28 cellular contexts compared by ENCODE assay signal in the genomic region with DNA sequence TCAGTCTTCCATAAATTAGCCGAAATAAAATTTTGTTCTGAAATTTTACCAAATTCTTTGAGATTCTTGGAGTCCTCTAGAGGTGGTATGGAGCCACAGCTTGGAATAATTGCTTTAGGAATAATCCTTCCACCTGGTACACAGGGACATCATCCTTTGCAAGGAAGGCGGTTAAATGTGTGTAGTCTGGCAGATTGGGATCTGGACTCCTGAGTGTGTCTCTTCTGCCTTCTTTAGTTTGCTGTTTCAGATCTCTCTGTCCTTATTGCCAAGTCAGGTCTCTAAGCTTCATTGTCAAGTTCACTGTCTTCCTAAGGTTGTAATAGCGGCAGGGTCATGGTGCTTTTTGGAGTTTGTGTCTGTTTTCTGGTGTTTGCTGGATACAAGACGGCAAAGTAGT.
DNase-seq lines count a peak whose midpoint lies in the region; ATAC-seq, FAIRE-seq and TF ChIP-seq lines count a peak whose summit lies in the region.
"Had no signal": no experiment of that assay in that cellular context is flagged by ENCODE, and none has a peak within 500 bp of the region (broad histone marks: within the 10 kb centered on the region; RNA-seq: fewer than 3 reads in every experiment).

No MANE protein-coding gene starts in this region.

- no peak overlapping the region for H3K9ac ChIP-seq in BLaER1 treated with 17β-estradiol and CSF1 and Interleukin-3, amounts not matched to agents 10 nM and 100 nM
- no peak overlapping the region for H3K9ac ChIP-seq in IMR-90 (ENCODE audit: low read depth, low read length)
- H3K9ac ChIP-seq in trophoblast cell (ENCODE audit: low read length) = no peak overlapping the region

- BruUV-seq in IMR-90 (replicated peaks; lab: Mats Ljungman, UMichigan) = no TSS peak

- TF ChIP-seq RAD21 in IMR-90 (IDR thresholded peaks at IDR 0.05; ENCODE audit: low read length) = no peak

- intact Hi-C loops in IMR-90 (cut with micrococcal nuclease) (no loop called here), posterior vena cava (cut with DNase I) (loop anchor here in 1 of 2 donors (5.0 kb wide), 1 partner anchor 109 kb away; no protein-coding TSS in a partner anchor)

- peaks cover 0 to 16% (median 0%) of the 10 kb centered on the region in 11 experiments; a peak in 4 of 22 replicates for H3K36me3 ChIP-seq in BLaER1 treated with 17β-estradiol and CSF1 and Interleukin-3, amounts not matched to agents 10 nM and 100 nM
- H3K36me3 ChIP-seq in IMR-90 (ENCODE audit: control insufficient read depth, insufficient read depth, low read length) (no peaks in the 10 kb centered on the region), bronchial epithelial cell (ENCODE audit: control insufficient read depth, insufficient read depth, low read length) (no peaks in the 10 kb centered on the region), trophoblast cell (ENCODE audit: control insufficient read depth in 1 of 2, insufficient read depth in 2 of 2, low read length in 2 of 2) (peaks cover 0 to 2% of the 10 kb centered on the region in 2 experiments), upper lobe of left lung (no peaks in the 10 kb centered on the region)
- H3K36me3 ChIP-seq: heart right ventricle, transverse colon had no signal

- no peak overlapping the region for H4K12ac ChIP-seq in trophoblast cell (ENCODE audit: low read depth, low read length)

- H3K23ac ChIP-seq in IMR-90 (ENCODE audit: low read depth, low read length) = peak overlapping the region; percentile 71; the same call in 1 of the 2 replicates
- peak overlapping the region; percentile 33 for H3K23ac ChIP-seq in trophoblast cell (ENCODE audit: low read length)

- no peak overlapping the region for H3K27ac ChIP-seq in BLaER1 treated with 17β-estradiol and CSF1 and Interleukin-3, amounts not matched to agents 10 nM and 100 nM
- H3K27ac ChIP-seq in IMR-90 (ENCODE audit: insufficient read depth, low read length) (no peak overlapping the region), trophoblast cell (ENCODE audit: low read depth, low read length) (no peak overlapping the region), upper lobe of left lung (no peak overlapping the region)
- H3K27ac ChIP-seq: epithelial cell of prostate, HL-60, RWPE1, transverse colon had no signal

- no peaks in the 10 kb centered on the region for H3K79me2 ChIP-seq in trophoblast cell (ENCODE audit: control insufficient read depth, insufficient read depth, low read length, poor library complexity)

- DNase-seq in IMR-90 (no peak), bronchial epithelial cell (ENCODE audit: low read depth) (no peak), trophoblast cell (no peak), posterior vena cava (ENCODE audit: low spot score) (no peak), upper lobe of left lung (no peak)
- no peak for DNase-seq in stimulated activated naive CD4-positive, alpha-beta T cell (lab: John Stamatoyannopoulos, UW)
- DNase-seq: activated CD4-positive, alpha-beta T cell treated with anti-CD3 and anti-CD28 coated beads for 4 hours; activated naive CD4-positive, alpha-beta T cell treated with anti-CD3 and anti-CD28 coated beads for 36 hours; activated T-cell treated with anti-CD3 and anti-CD28 coated beads, Interleukin-2, amount 50 U/mL, for 48 hours; anterior cingulate cortex; CD4-positive, alpha-beta memory T cell; central memory CD4-positive, alpha-beta T cell; DMS53; GDM1; heart right ventricle; naive thymus-derived CD8-positive, alpha-beta T cell; NCI-H1048; NCI-H1694 treated with DMSO at 0.1 percent for 48 hours; NCI-H748 treated with DMSO at 0.1 percent for 48 hours; stimulated activated CD4-positive, alpha-beta T cell treated with anti-CD3 and anti-CD28 coated beads, Interleukin-4, amount 100 ng/mL, for 1 hour; stimulated activated naive CD8-positive, alpha-beta T cell treated with anti-CD3 and anti-CD28 coated beads, Interleukin-15, Interleukin-2, amounts not matched to agents 100 U/mL and 50 U/mL, for 24 hours; T-helper 17 cell; transverse colon had no signal

- peaks cover 0 to 10% (median 0%) of the 10 kb centered on the region in 11 experiments; a peak in 1 of 22 replicates for H3K9me3 ChIP-seq in BLaER1 treated with 17β-estradiol and CSF1 and Interleukin-3, amounts not matched to agents 10 nM and 100 nM (replicated peaks in 1 of 11)
- H3K9me3 ChIP-seq in IMR-90 (ENCODE audit: control insufficient read depth, insufficient read depth, low read length) (no peaks in the 10 kb centered on the region), trophoblast cell (ENCODE audit: insufficient read depth, low read depth, low read length) (no peaks in the 10 kb centered on the region), upper lobe of left lung (no peaks in the 10 kb centered on the region)
- H3K9me3 ChIP-seq: heart right ventricle, transverse colon had no signal

- in situ Hi-C loops in IMR-90 (cut with MboI; ENCODE audit: low sequenced_read_pairs) = no loop called here

- no peak overlapping the region for H2BK5ac ChIP-seq in IMR-90 (ENCODE audit: low read depth, low read length, poor library complexity, severe bottlenecking)
- no peak overlapping the region for H2BK5ac ChIP-seq in trophoblast cell (ENCODE audit: low read depth, low read length, poor library complexity)

- peak overlapping the region; percentile 47 for H3K14ac ChIP-seq in IMR-90 (replicated peaks; ENCODE audit: low read depth, low read length)
- H3K14ac ChIP-seq in trophoblast cell (ENCODE audit: low read length) = no peak overlapping the region

- H3K56ac ChIP-seq in IMR-90 (ENCODE audit: extremely low read depth, insufficient read depth, low read length) = no peak overlapping the region

- H2AK5ac ChIP-seq in IMR-90 (ENCODE audit: low read depth, low read length) = no peak overlapping the region
- H2AK5ac ChIP-seq in trophoblast cell (ENCODE audit: low read length) = no peak overlapping the region

- H2BK120ac ChIP-seq in IMR-90 (ENCODE audit: low read depth, low read length) (no peak overlapping the region), trophoblast cell (ENCODE audit: insufficient read depth, low read length, poor library complexity) (no peak overlapping the region)

- CTCF ChIA-PET in IMR-90 (lab: Yijun Ruan, JAX) = interaction anchor here (0.9 kb wide), 1 partner anchor 126 kb away, joined by 3 read pairs; no protein-coding TSS in a partner anchor

- ATAC-seq in IMR-90 (ENCODE audit: low read depth) (no peak), HG02852 (IDR thresholded peaks at IDR 0.05; ENCODE audit: unreplicated experiment) (no peak), upper lobe of left lung (ENCODE audit: low FRiP score in 2 of 2) (no peak)
- ATAC-seq: naive thymus-derived CD8-positive, alpha-beta T cell; stimulated activated naive CD8-positive, alpha-beta T cell treated with anti-CD3 and anti-CD28 coated beads, Interleukin-15, Interleukin-2, amounts not matched to agents 100 U/mL and 50 U/mL, for 24 hours; T-helper 17 cell had no signal

- no peak overlapping the region for H4K8ac ChIP-seq in IMR-90 (ENCODE audit: low read depth in 2 of 2, low read length in 2 of 2)
- H4K8ac ChIP-seq in trophoblast cell (ENCODE audit: low read depth, low read length) = no peak overlapping the region

- H4K20me1 ChIP-seq in BLaER1 treated with 17β-estradiol and CSF1 and Interleukin-3, amounts not matched to agents 10 nM and 100 nM = peaks cover 0 to 95% (median 0%) of the 10 kb centered on the region in 11 experiments; a peak in 9 of 22 replicates
- H4K20me1 ChIP-seq in IMR-90 (ENCODE audit: insufficient read depth, low read length) = peaks cover 12% of the 10 kb centered on the region; the same call in 1 of the 2 replicates

- POLR2A ChIA-PET in IMR-90 (lab: Charles Lee; ENCODE audit: unreplicated experiment) = no interaction called here

- H2AK9ac ChIP-seq in IMR-90 (replicated peaks; ENCODE audit: low read depth, low read length, poor library complexity) = no peak overlapping the region

- no peak overlapping the region for H4K5ac ChIP-seq in IMR-90 (ENCODE audit: low read depth, low read length)

- peaks cover 34 to 50% (median 40%) of the 10 kb centered on the region in 10 experiments for H3K4me1 ChIP-seq in BLaER1 treated with 17β-estradiol and CSF1 and Interleukin-3, amounts not matched to agents 10 nM and 100 nM
- H3K4me1 ChIP-seq in IMR-90 (ENCODE audit: control insufficient read depth, insufficient read depth, low read length) (peaks cover 13% of the 10 kb centered on the region), trophoblast cell (ENCODE audit: control insufficient read depth in 1 of 2, insufficient read depth in 2 of 2, low read length in 2 of 2) (no peaks in the 10 kb centered on the region), upper lobe of left lung (peaks cover 9 to 31% (median 20%) of the 10 kb centered on the region in 4 donors)

- no CpG with 5 or more reads among the region's 4 CpGs for WGBS in IMR-90 (ENCODE audit: extremely low coverage in 2 of 2, insufficient read length in 1 of 2), 2 experiments
- no CpG with 5 or more reads among the region's 4 CpGs for WGBS in trophoblast cell (ENCODE audit: extremely low coverage, insufficient coverage, insufficient read length)
- WGBS in upper lobe of left lung, 2 donors = 86 to 91% methylated on average over 4 of the region's 4 CpGs

- no peak overlapping the region for H3K4me3 ChIP-seq in BLaER1 treated with 17β-estradiol and CSF1 and Interleukin-3, amounts not matched to agents 10 nM and 100 nM
- H3K4me3 ChIP-seq in IMR-90 (ENCODE audit: insufficient read depth, low read depth, low read length) = no peak overlapping the region
- no peak overlapping the region for H3K4me3 ChIP-seq in bronchial epithelial cell (ENCODE audit: low read depth, low read length)
- H3K4me3 ChIP-seq in trophoblast cell (ENCODE audit: low read depth, low read length) = no peak overlapping the region
- H3K4me3 ChIP-seq in upper lobe of left lung = no peak overlapping the region
- H3K4me3 ChIP-seq: heart right ventricle, transverse colon had no signal

- no peak for TF ChIP-seq POLR2A in IMR-90 (IDR thresholded peaks at IDR 0.05; ENCODE audit: low read depth, low read length)
- TF ChIP-seq POLR2A in upper lobe of left lung (IDR thresholded peaks at IDR 0.05) = no peak

- H3K79me1 ChIP-seq in IMR-90 (ENCODE audit: low read depth in 1 of 2, low read length in 2 of 2) = peaks cover 28 to 36% of the 10 kb centered on the region in 2 experiments
- no peaks in the 10 kb centered on the region for H3K79me1 ChIP-seq in trophoblast cell (ENCODE audit: low read length)

- H2BK20ac ChIP-seq in IMR-90 (ENCODE audit: low read depth, low read length) = no peak overlapping the region

- FAIRE-seq in bronchial epithelial cell (lab: Jason Lieb, UNC) = peak; percentile 23

- TF ChIP-seq EP300 in upper lobe of left lung (IDR thresholded peaks at IDR 0.05) = no peak

- H4K91ac ChIP-seq in IMR-90 (ENCODE audit: insufficient read depth, low read depth, low read length) = no peak overlapping the region
- no peak overlapping the region for H4K91ac ChIP-seq in trophoblast cell (ENCODE audit: low read depth, low read length)

- no peak for TF ChIP-seq CTCF in IMR-90 (conservative IDR thresholded peaks at IDR 0.05; ENCODE audit: low read depth, low read length)
- no peak for TF ChIP-seq CTCF in bronchial epithelial cell (IDR thresholded peaks at IDR 0.05; ENCODE audit: insufficient read depth, low read length, severe bottlenecking)
- TF ChIP-seq CTCF in upper lobe of left lung (IDR thresholded peaks at IDR 0.05) = no peak

- dilution Hi-C loops in IMR-90 (cut with HindIII; ENCODE audit: low sequenced_read_pairs, unreplicated experiment) = no loop called here

- H2AFZ ChIP-seq in IMR-90 (replicated peaks; ENCODE audit: low read length, poor library complexity) (no peak overlapping the region), trophoblast cell (ENCODE audit: insufficient read depth, low read length, poor library complexity) (no peak overlapping the region)

- H3K4ac ChIP-seq in IMR-90 (ENCODE audit: low read depth, low read length) (no peak overlapping the region), trophoblast cell (ENCODE audit: low read depth, low read length) (no peak overlapping the region)

- H3K9me1 ChIP-seq in IMR-90 (ENCODE audit: insufficient read depth, low read length) = no peaks in the 10 kb centered on the region; the same call in none of the 2 replicates

- H2BK15ac ChIP-seq in IMR-90 (ENCODE audit: low read depth, low read length) = no peak overlapping the region; the same call in 2 of the 3 replicates

- H3K27me3 ChIP-seq in BLaER1 treated with 17β-estradiol and CSF1 and Interleukin-3, amounts not matched to agents 10 nM and 100 nM = no peaks in the 10 kb centered on the region
- H3K27me3 ChIP-seq in IMR-90 (ENCODE audit: control insufficient read depth, insufficient read depth, low read length) (no peaks in the 10 kb centered on the region), bronchial epithelial cell (ENCODE audit: control insufficient read depth, insufficient read depth, low read length) (no peaks in the 10 kb centered on the region), trophoblast cell (ENCODE audit: insufficient read depth, low read length) (no peaks in the 10 kb centered on the region), upper lobe of left lung (no peaks in the 10 kb centered on the region)
- H3K27me3 ChIP-seq: heart right ventricle, transverse colon had no signal

- H3K18ac ChIP-seq in IMR-90 (ENCODE audit: low read depth, low read length) (no peak overlapping the region), trophoblast cell (ENCODE audit: low read length) (no peak overlapping the region)

- no peak overlapping the region for H2BK12ac ChIP-seq in trophoblast cell (ENCODE audit: low read length)

- peak overlapping the region in 7 of 11 experiments; percentile 18 to 87 (median 79); a peak in 9 of 22 replicates for H3K4me2 ChIP-seq in BLaER1 treated with 17β-estradiol and CSF1 and Interleukin-3, amounts not matched to agents 10 nM and 100 nM
- H3K4me2 ChIP-seq in IMR-90 (ENCODE audit: low read depth, low read length) (no peak overlapping the region), trophoblast cell (ENCODE audit: low read length) (no peak overlapping the region)

Comparison
In these comparisons a context has a peak if more than half of its experiments do, and no peak if none do; other contexts are left out.
1. H3K4me2 ChIP-seq: peak in BLaER1 treated with 17β-estradiol and CSF1 and Interleukin-3, amounts not matched to agents 10 nM and 100 nM (7 of 11); none in IMR-90 (single experiment) and trophoblast cell (single experiment).